ENCODE assay signal across 9 cellular contexts in the genomic region with DNA sequence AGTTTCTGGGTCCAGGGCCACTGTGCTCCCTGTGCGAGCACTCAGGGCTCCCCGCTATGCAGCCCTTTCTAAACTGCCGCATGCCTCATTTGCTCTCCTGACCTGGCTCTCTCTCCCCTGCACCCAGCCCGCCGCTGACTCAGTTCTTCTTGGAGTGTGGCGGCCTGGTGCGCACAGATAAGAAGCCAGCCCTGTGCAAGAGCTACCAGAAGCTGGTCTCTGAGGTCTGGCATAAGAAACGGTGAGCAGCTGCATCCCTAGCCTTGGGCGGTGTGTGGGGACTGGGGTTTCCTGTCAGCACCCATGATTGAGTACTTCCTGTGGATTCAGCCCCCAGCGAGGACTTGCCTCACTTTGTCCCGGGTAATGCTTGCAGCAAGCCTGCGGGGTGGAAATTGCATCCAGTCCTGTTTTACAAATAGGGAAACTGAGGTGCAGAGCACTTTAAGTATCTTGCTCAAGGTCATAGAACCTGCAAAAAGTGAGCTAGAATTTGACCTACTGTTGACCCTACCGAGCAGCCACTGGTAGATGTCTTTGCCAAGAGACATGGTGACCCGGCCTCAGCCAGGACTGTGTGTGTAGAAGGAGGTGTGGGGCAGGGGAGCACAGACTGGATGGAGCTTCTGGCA. TPM values are rescaled to one million over a fixed set of nuclear protein-coding genes. Genes with fewer than 3 reads are reported as not detected.
DNase-seq lines count a peak whose midpoint lies in the region; ATAC-seq lines count a peak whose summit lies in the region.
"Had no signal": no experiment of that assay in that cellular context is flagged by ENCODE, and none has a peak within 500 bp of the region (broad histone marks: within the 10 kb centered on the region; RNA-seq: fewer than 3 reads in every experiment).

No MANE protein-coding gene starts in this region.

- H3K18ac ChIP-seq in trophoblast cell (ENCODE audit: low read length): no peak overlapping the region

- no peak overlapping the region for H2BK120ac ChIP-seq in trophoblast cell (ENCODE audit: insufficient read depth, low read length, poor library complexity)

- in situ Hi-C loops in SK-MEL-5 (cut with HindIII; ENCODE audit: low pct_unique_long_range_greater_than_20kb, low sequenced_read_pairs): no loop called here

- H2BK5ac ChIP-seq in trophoblast cell (ENCODE audit: low read depth, low read length, poor library complexity): no peak overlapping the region

- no peak overlapping the region for H3K23ac ChIP-seq in trophoblast cell (ENCODE audit: low read length)

- H3K27ac ChIP-seq in trophoblast cell (ENCODE audit: low read depth, low read length): no peak overlapping the region
- H3K27ac ChIP-seq: body of pancreas had no signal

- H3K4me3 Mint-ChIP-seq in activated naive CD4-positive, alpha-beta T cell treated with anti-CD3 and anti-CD28 coated beads, Interleukin-2, amount 10 ng/mL, durations not matched to agents 7 days and 5 days: peak overlapping the region; percentile 62

- H3K4me2 ChIP-seq in trophoblast cell (ENCODE audit: low read length): no peak overlapping the region

- no peak overlapping the region for H3K14ac ChIP-seq in trophoblast cell (ENCODE audit: low read length)

- no peaks in the 10 kb centered on the region for H3K9me3 ChIP-seq in trophoblast cell (ENCODE audit: insufficient read depth, low read depth, low read length)
- H3K9me3 ChIP-seq: body of pancreas had no signal

- no peak overlapping the region for H3K4ac ChIP-seq in trophoblast cell (ENCODE audit: low read depth, low read length)

- no peaks in the 10 kb centered on the region for H3K27me3 Mint-ChIP-seq in activated naive CD4-positive, alpha-beta T cell treated with anti-CD3 and anti-CD28 coated beads, Interleukin-2, amount 10 ng/mL, durations not matched to agents 7 days and 5 days

- peaks cover 3% of the 10 kb centered on the region for H3K79me1 ChIP-seq in trophoblast cell (ENCODE audit: low read length)

- H3K9ac ChIP-seq in trophoblast cell (ENCODE audit: low read length): no peak overlapping the region

- H3K27me3 ChIP-seq in trophoblast cell (ENCODE audit: insufficient read depth, low read length): no peaks in the 10 kb centered on the region
- H3K27me3 ChIP-seq: body of pancreas had no signal

- no peak overlapping the region for H2AK5ac ChIP-seq in trophoblast cell (ENCODE audit: low read length)

- no peak overlapping the region for H4K8ac ChIP-seq in trophoblast cell (ENCODE audit: low read depth, low read length)

- no peaks in the 10 kb centered on the region for H3K79me2 ChIP-seq in trophoblast cell (ENCODE audit: control insufficient read depth, insufficient read depth, low read length, poor library complexity)

- no peak for ATAC-seq in GM18520 (IDR thresholded peaks at IDR 0.05; ENCODE audit: unreplicated experiment)
- ATAC-seq: body of pancreas had no signal

- H3K4me1 Mint-ChIP-seq in activated naive CD4-positive, alpha-beta T cell treated with anti-CD3 and anti-CD28 coated beads, Interleukin-2, amount 10 ng/mL, durations not matched to agents 7 days and 5 days: peaks cover 73% of the 10 kb centered on the region

- no peak overlapping the region for H3K4me3 ChIP-seq in trophoblast cell (ENCODE audit: low read depth, low read length)
- H3K4me3 ChIP-seq: body of pancreas had no signal

- H4K91ac ChIP-seq in trophoblast cell (ENCODE audit: low read depth, low read length): no peak overlapping the region

- H2BK12ac ChIP-seq in trophoblast cell (ENCODE audit: low read length): no peak overlapping the region

- H2AFZ ChIP-seq in trophoblast cell (ENCODE audit: insufficient read depth, low read length, poor library complexity): no peak overlapping the region

- H3K4me1 ChIP-seq in trophoblast cell (ENCODE audit: control insufficient read depth in 1 of 2, insufficient read depth in 2 of 2, low read length in 2 of 2): peaks cover 13 to 16% of the 10 kb centered on the region in 2 experiments
- H3K4me1 ChIP-seq: body of pancreas had no signal

- H3K36me3 Mint-ChIP-seq in activated naive CD4-positive, alpha-beta T cell treated with anti-CD3 and anti-CD28 coated beads, Interleukin-2, amount 10 ng/mL, durations not matched to agents 7 days and 5 days: peaks cover 56% of the 10 kb centered on the region

- CTCF ChIA-PET in activated naive CD4-positive, alpha-beta T cell treated with anti-CD3 and anti-CD28 coated beads, Interleukin-2, amount 10 ng/mL, durations not matched to agents 7 days and 5 days (lab: Charles Lee): interaction anchor here (0.6 to 1.5 kb wide), 4 partner anchors 10 to 24 kb away, joined by 3 to 9 read pairs (median 3); no protein-coding TSS in a partner anchor

- H4K12ac ChIP-seq in trophoblast cell (ENCODE audit: low read depth, low read length): no peak overlapping the region

- no peaks in the 10 kb centered on the region for H3K9me3 Mint-ChIP-seq in activated naive CD4-positive, alpha-beta T cell treated with anti-CD3 and anti-CD28 coated beads, Interleukin-2, amount 10 ng/mL, durations not matched to agents 7 days and 5 days

- no CpG with 5 or more reads among the region's 14 CpGs for WGBS in trophoblast cell (ENCODE audit: extremely low coverage, insufficient coverage, insufficient read length)

- H3K27ac Mint-ChIP-seq in activated naive CD4-positive, alpha-beta T cell treated with anti-CD3 and anti-CD28 coated beads, Interleukin-2, amount 10 ng/mL, durations not matched to agents 7 days and 5 days: peak overlapping the region; percentile 93

- DNase-seq in GDM1 (lab: John Stamatoyannopoulos, UW) (peak; percentile 99), SK-MEL-5 (ENCODE audit: low read depth, low spot score) (peak; percentile 54), trophoblast cell (peak; percentile 15 to 26), NCI-H524 treated with DMSO at 0.1 percent for 48 hours (lab: John Stamatoyannopoulos, UW) (no peak), NCI-H526 (lab: John Stamatoyannopoulos, UW) (no peak), NCI-H2171 (lab: John Stamatoyannopoulos, UW) (no peak)
- peak; percentile 90 for DNase-seq in activated naive CD4-positive, alpha-beta T cell treated with anti-CD3 and anti-CD28 coated beads, Interleukin-2, amount 10 ng/mL, durations not matched to agents 7 days and 5 days

- peaks cover 12 to 16% of the 10 kb centered on the region in 2 experiments for H3K36me3 ChIP-seq in trophoblast cell (ENCODE audit: control insufficient read depth in 1 of 2, insufficient read depth in 2 of 2, low read length in 2 of 2)

RNA-seq across cellular contexts. Expression of a gene that starts 27.9 kb away (rescaled TPM):
- 3.7 and 4.9 TPM in 2 replicates for total RNA-seq in SK-MEL-5 (2014; rRNA removed; shearing (Covaris generic))
- polyA plus RNA-seq in SK-MEL-5 (2015; cell fraction: cytosol; rRNA removed): 18.6 and 32.8 TPM in 2 replicates
- 90.1 and 95.1 TPM in 2 replicates for polyA plus RNA-seq in SK-MEL-5 (2015; cell fraction: nucleus; rRNA removed)
- 7.7 and 7.9 TPM in 2 replicates for polyA plus RNA-seq in trophoblast cell (2013)

RNA-seq across cellular contexts. Expression of a gene that starts 28.1 kb away (rescaled TPM):
- total RNA-seq in SK-MEL-5 (2014; rRNA removed; shearing (Covaris generic)): 70.8 and 77.7 TPM in 2 replicates
- 84.3 and 86.6 TPM in 2 replicates for polyA plus RNA-seq in SK-MEL-5 (2015; cell fraction: cytosol; rRNA removed)
- polyA plus RNA-seq in SK-MEL-5 (2015; cell fraction: nucleus; rRNA removed): 21.7 and 28.5 TPM in 2 replicates
- 31.9 and 33.2 TPM in 2 replicates for polyA plus RNA-seq in trophoblast cell (2013)

RNA-seq across cellular contexts. Expression of a gene that starts 39.2 kb away (rescaled TPM):
- total RNA-seq in SK-MEL-5 (2014; rRNA removed; shearing (Covaris generic)): 23.7 and 24.7 TPM in 2 replicates
- polyA plus RNA-seq in SK-MEL-5 (2015; cell fraction: cytosol; rRNA removed): 58.2 and 58.7 TPM in 2 replicates
- 22.3 and 25.5 TPM in 2 replicates for polyA plus RNA-seq in SK-MEL-5 (2015; cell fraction: nucleus; rRNA removed)
- polyA plus RNA-seq in trophoblast cell (2013): 35.3 and 36.4 TPM in 2 replicates

Comparison
In these comparisons a context has a peak if more than half of its experiments do, and no peak if none do; other contexts are left out.
1. DNase-seq: peak in GDM1 (single experiment), SK-MEL-5 (single experiment), activated naive CD4-positive, alpha-beta T cell treated with anti-CD3 and anti-CD28 coated beads, Interleukin-2, amount 10 ng/mL, durations not matched to agents 7 days and 5 days (single experiment) and trophoblast cell (2 of 2); none in NCI-H524 treated with DMSO at 0.1 percent for 48 hours (single experiment), NCI-H526 (0 of 2) and NCI-H2171 (single experiment).